In genomic region chr14:74583689-74584434, GRCh38 we compare ENCODE assay signal across 11 cellular contexts. TPM values are rescaled to one million over a fixed set of nuclear protein-coding genes. Genes with fewer than 3 reads are reported as not detected.
A peak's percentile ranks its signal among the peaks of the same experiment; 100 is the strongest.
DNase-seq lines count a peak whose midpoint lies in the region; ATAC-seq and TF ChIP-seq lines count a peak whose summit lies in the region.
"Had no signal": no experiment of that assay in that cellular context is flagged by ENCODE, and none has a peak within 500 bp of the region (broad histone marks: within the 10 kb centered on the region; RNA-seq: fewer than 3 reads in every experiment).

No MANE protein-coding gene starts in this region.

- no peaks in the 10 kb centered on the region for H3K36me3 ChIP-seq in GM23338 (ENCODE audit: insufficient read depth)

- H3K4me2 ChIP-seq in GM23338 = no peak overlapping the region

- peak; percentile 44 for ATAC-seq in GM23338
- ATAC-seq: left colon had no signal

- no peaks in the 10 kb centered on the region for H4K20me1 ChIP-seq in GM23338 (replicated peaks; ENCODE audit: insufficient read depth)

- H3F3A ChIP-seq in GM23338 (replicated peaks; ENCODE audit: low read depth) = no peaks in the 10 kb centered on the region

- H3K27me3 Mint-ChIP-seq in GM23338 (ENCODE audit: insufficient read depth, low read depth, poor library complexity) = peaks cover 2% of the 10 kb centered on the region
- H3K27me3 Mint-ChIP-seq in immature natural killer cell (ENCODE audit: low read depth in 3 of 3) = peaks cover 12 to 21% (median 18%) of the 10 kb centered on the region in 3 donors
- H3K27me3 Mint-ChIP-seq in CD14-positive monocyte (ENCODE audit: low read depth in 3 of 3) = peaks cover 5 to 11% (median 7%) of the 10 kb centered on the region in 3 donors

- H3K4me3 Mint-ChIP-seq in GM23338 (no peak overlapping the region), immature natural killer cell (no peak overlapping the region), CD14-positive monocyte (no peak overlapping the region)

- H3K4me3 ChIP-seq in GM23338 = no peak overlapping the region
- no peak overlapping the region for H3K4me3 ChIP-seq in fibroblast of mammary gland (ENCODE audit: control insufficient read depth, low read depth, low read length)
- H3K4me3 ChIP-seq: coronary artery had no signal

- H3K4me1 ChIP-seq in GM23338 (ENCODE audit: insufficient read depth) = no peaks in the 10 kb centered on the region

- H3K4me1 Mint-ChIP-seq in GM23338 (no peaks in the 10 kb centered on the region; the same call in 2 of the 3 replicates), immature natural killer cell (no peaks in the 10 kb centered on the region), CD14-positive monocyte (no peaks in the 10 kb centered on the region)

- H3K9me2 ChIP-seq in GM23338 (ENCODE audit: insufficient read depth) = no peaks in the 10 kb centered on the region

- intact Hi-C loops in CD14-positive monocyte (cut with micrococcal nuclease) = loop anchor here in 1 of 2 donors (5.0 kb wide), 1 partner anchor 117 kb away; no protein-coding TSS in a partner anchor

- POLR2A ChIA-PET in RWPE1 (lab: Yijun Ruan, JAX; ENCODE audit: low non-redundant PET) = interaction anchor here (0.9 to 1.0 kb wide), 2 partner anchors 12 to 17 kb away, joined by 4 read pairs; no protein-coding TSS in a partner anchor

- DNase-seq in GM23338 (ENCODE audit: low spot score) = no peak
- DNase-seq in RWPE1 (ENCODE audit: low spot score) = peak; percentile 90
- DNase-seq in fibroblast of mammary gland (ENCODE audit: low read depth) = peak; percentile 83
- DNase-seq in stimulated activated CD4-positive, alpha-beta T cell treated with anti-CD3 and anti-CD28 coated beads, Interleukin-15, amount 100 ng/mL, for 48 hours (ENCODE audit: low read depth in 2 of 2) = peak; percentile 32 to 43
- no peak for DNase-seq in NCI-H2107 (lab: John Stamatoyannopoulos, UW)
- no peak for DNase-seq in immature natural killer cell
- DNase-seq in NAMALWA (ENCODE audit: low spot score) = no peak
- DNase-seq in CD14-positive monocyte (ENCODE audit: low spot score) = no peak
- DNase-seq: left colon, NCI-H748 treated with DMSO at 0.1 percent for 48 hours had no signal

- H3K36me3 Mint-ChIP-seq in GM23338 (ENCODE audit: low read depth) (no peaks in the 10 kb centered on the region; the same call in 2 of the 3 replicates), immature natural killer cell (peaks cover 0 to 18% (median 8%) of the 10 kb centered on the region in 3 donors), CD14-positive monocyte (no peaks in the 10 kb centered on the region)

- no peaks in the 10 kb centered on the region for H3K79me2 ChIP-seq in GM23338 (replicated peaks; ENCODE audit: insufficient read depth)

- no peaks in the 10 kb centered on the region for H3K9me3 Mint-ChIP-seq in GM23338
- H3K9me3 Mint-ChIP-seq in immature natural killer cell = no peaks in the 10 kb centered on the region
- no peaks in the 10 kb centered on the region for H3K9me3 Mint-ChIP-seq in CD14-positive monocyte

- no peak for TF ChIP-seq CTCF in GM23338 (conservative IDR thresholded peaks at IDR 0.05; ENCODE audit: low read depth in 2 of 2)
- no peak for TF ChIP-seq CTCF in RWPE1 (conservative IDR thresholded peaks at IDR 0.05; ENCODE audit: low read depth)
- no peak for TF ChIP-seq CTCF in fibroblast of mammary gland (conservative IDR thresholded peaks at IDR 0.05; ENCODE audit: control insufficient read depth, insufficient read depth, low read depth, low read length)
- TF ChIP-seq CTCF in CD14-positive monocyte (IDR thresholded peaks at IDR 0.05) = no peak

- H3K27ac ChIP-seq in GM23338 (ENCODE audit: low read depth) (no peak overlapping the region), RWPE1 (peak overlapping the region; percentile 96)

- H3K27ac Mint-ChIP-seq in GM23338 (no peak overlapping the region), immature natural killer cell (no peak overlapping the region), CD14-positive monocyte (peak overlapping the region in 1 of 7 donors; percentile 20)

- H2AFZ ChIP-seq in GM23338 = no peak overlapping the region

- no peaks in the 10 kb centered on the region for H3K27me3 ChIP-seq in GM23338 (ENCODE audit: insufficient read depth)

- CTCF ChIA-PET in RWPE1 (lab: Yijun Ruan, JAX) = interaction anchor here (0.8 to 1.0 kb wide), 2 partner anchors 10 to 11 kb away, joined by 3 to 4 read pairs; no protein-coding TSS in a partner anchor

TF ChIP-seq in GM23338, 12 proteins besides CTCF, POLR2A, EP300 and RAD21 (continues in another document):
- TF ChIP-seq JUNB (IDR thresholded peaks at IDR 0.05; ENCODE audit: unreplicated experiment) (no peak), POLR2AphosphoS5 (IDR thresholded peaks at IDR 0.05; ENCODE audit: low read depth) (no peak), ETS1 (IDR thresholded peaks at IDR 0.05) (no peak), STAT1 (IDR thresholded peaks at IDR 0.05; ENCODE audit: unreplicated experiment) (no peak), CREB1 (CRISPR knock-in tag; IDR thresholded peaks at IDR 0.05; ENCODE audit: low read depth) (no peak), ZNF114 (CRISPR knock-in tag; IDR thresholded peaks at IDR 0.05) (no peak), EZH2phosphoT487 (IDR thresholded peaks at IDR 0.05; ENCODE audit: unreplicated experiment) (no peak), EZH2 (IDR thresholded peaks at IDR 0.05; ENCODE audit: low read depth, unreplicated experiment) (no peak)
- TF ChIP-seq, protein P1, sequence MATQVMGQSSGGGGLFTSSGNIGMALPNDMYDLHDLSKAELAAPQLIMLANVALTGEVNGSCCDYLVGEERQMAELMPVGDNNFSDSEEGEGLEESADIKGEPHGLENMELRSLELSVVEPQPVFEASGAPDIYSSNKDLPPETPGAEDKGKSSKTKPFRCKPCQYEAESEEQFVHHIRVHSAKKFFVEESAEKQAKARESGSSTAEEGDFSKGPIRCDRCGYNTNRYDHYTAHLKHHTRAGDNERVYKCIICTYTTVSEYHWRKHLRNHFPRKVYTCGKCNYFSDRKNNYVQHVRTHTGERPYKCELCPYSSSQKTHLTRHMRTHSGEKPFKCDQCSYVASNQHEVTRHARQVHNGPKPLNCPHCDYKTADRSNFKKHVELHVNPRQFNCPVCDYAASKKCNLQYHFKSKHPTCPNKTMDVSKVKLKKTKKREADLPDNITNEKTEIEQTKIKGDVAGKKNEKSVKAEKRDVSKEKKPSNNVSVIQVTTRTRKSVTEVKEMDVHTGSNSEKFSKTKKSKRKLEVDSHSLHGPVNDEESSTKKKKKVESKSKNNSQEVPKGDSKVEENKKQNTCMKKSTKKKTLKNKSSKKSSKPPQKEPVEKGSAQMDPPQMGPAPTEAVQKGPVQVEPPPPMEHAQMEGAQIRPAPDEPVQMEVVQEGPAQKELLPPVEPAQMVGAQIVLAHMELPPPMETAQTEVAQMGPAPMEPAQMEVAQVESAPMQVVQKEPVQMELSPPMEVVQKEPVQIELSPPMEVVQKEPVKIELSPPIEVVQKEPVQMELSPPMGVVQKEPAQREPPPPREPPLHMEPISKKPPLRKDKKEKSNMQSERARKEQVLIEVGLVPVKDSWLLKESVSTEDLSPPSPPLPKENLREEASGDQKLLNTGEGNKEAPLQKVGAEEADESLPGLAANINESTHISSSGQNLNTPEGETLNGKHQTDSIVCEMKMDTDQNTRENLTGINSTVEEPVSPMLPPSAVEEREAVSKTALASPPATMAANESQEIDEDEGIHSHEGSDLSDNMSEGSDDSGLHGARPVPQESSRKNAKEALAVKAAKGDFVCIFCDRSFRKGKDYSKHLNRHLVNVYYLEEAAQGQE (IDR thresholded peaks at IDR 0.05; ENCODE audit: unreplicated experiment) = no peak

RNA-seq across cellular contexts. Expression of gene LTBP2, which starts 28.2 kb away (rescaled TPM):
- 0.49 and 2.1 TPM in 2 replicates for total RNA-seq in GM23338 (2014; rRNA removed; shearing (Covaris generic))
- polyA plus RNA-seq in GM23338 (2016; fragmentation: Nextera tagmentation; extraction: Ambion mirVana) (0.27 and 0.35 TPM in 2 replicates), immature natural killer cell (under 1 TPM; 0.29 to 0.66 (median 0.30) TPM), CD14-positive monocyte (under 1 TPM; 0.04 to 0.11 TPM)

Comparison
In these comparisons a context has a peak if more than half of its experiments do, and no peak if none do; other contexts are left out.
1. DNase-seq: peak in RWPE1 (single experiment), fibroblast of mammary gland (single experiment) and stimulated activated CD4-positive, alpha-beta T cell treated with anti-CD3 and anti-CD28 coated beads, Interleukin-15, amount 100 ng/mL, for 48 hours (2 of 2); none in GM23338 (single experiment), NCI-H2107 (single experiment), immature natural killer cell (0 of 3), NAMALWA (single experiment) and CD14-positive monocyte (single experiment).